Comparison of ENCODE assay signal across 29 cellular contexts in genomic region chr7:96928965-96929364, GRCh38.
"Had no signal": no experiment of that assay in that cellular context is flagged by ENCODE, and none has a peak within 500 bp of the region (broad histone marks: within the 10 kb centered on the region; RNA-seq: fewer than 3 reads in every experiment).

No MANE protein-coding gene starts in this region.

- H3K27me3 Mint-ChIP-seq: dendritic cell treated with granulocyte-macrophage colony-stimulating factor and Interleukin-4, amounts not matched to agents 40 ng/mL and 50 ng/mL, for 4 days had no signal

- H3K4me1 ChIP-seq: colonic mucosa, esophagus muscularis mucosa, esophagus squamous epithelium, foreskin keratinocyte, gastrocnemius medialis, gastroesophageal sphincter, heart left ventricle, heart right ventricle had no signal

- H3K27ac ChIP-seq: colonic mucosa, coronary artery, dorsolateral prefrontal cortex, epithelial cell of prostate, esophagus muscularis mucosa, esophagus squamous epithelium, foreskin keratinocyte, gastrocnemius medialis, gastroesophageal sphincter, heart left ventricle, heart right ventricle had no signal

- H3K27ac Mint-ChIP-seq: dendritic cell treated with granulocyte-macrophage colony-stimulating factor and Interleukin-4, amounts not matched to agents 40 ng/mL and 50 ng/mL, for 4 days; effector memory CD8-positive, alpha-beta T cell; endodermal cell had no signal

- H3K9me3 Mint-ChIP-seq: dendritic cell treated with granulocyte-macrophage colony-stimulating factor and Interleukin-4, amounts not matched to agents 40 ng/mL and 50 ng/mL, for 4 days; effector memory CD8-positive, alpha-beta T cell; endodermal cell had no signal

- DNase-seq: colonic mucosa; cortex of kidney; dermis blood vessel endothelial cell; dorsolateral prefrontal cortex; effector CD4-positive, alpha-beta T cell; effector CD8-positive, alpha-beta T cell; effector memory CD4-positive, alpha-beta T cell; effector memory CD8-positive, alpha-beta T cell; endodermal cell; erythroblast; esophagus squamous epithelium; foreskin fibroblast; foreskin keratinocyte; foreskin melanocyte; gastrocnemius medialis; glutamatergic neuron; head of caudate nucleus; heart left ventricle; heart right ventricle had no signal

- H3K36me3 ChIP-seq: colonic mucosa, esophagus muscularis mucosa, esophagus squamous epithelium, gastrocnemius medialis, gastroesophageal sphincter, heart left ventricle, heart right ventricle had no signal

- ATAC-seq: effector memory CD8-positive, alpha-beta T cell; esophagus mucosa; foreskin keratinocyte; gastrocnemius medialis; gastroesophageal sphincter; heart left ventricle; heart right ventricle had no signal

- H3K27me3 ChIP-seq: colonic mucosa, foreskin keratinocyte, gastrocnemius medialis, gastroesophageal sphincter, heart left ventricle had no signal

- FAIRE-seq: colon, endometrium, endothelial cell of umbilical vein, frontal cortex had no signal

- H3K4me1 Mint-ChIP-seq: endodermal cell had no signal

- H3K4me3 ChIP-seq: colonic mucosa, coronary artery, dorsolateral prefrontal cortex, esophagus muscularis mucosa, esophagus squamous epithelium, gastrocnemius medialis, gastroesophageal sphincter, heart left ventricle, heart right ventricle had no signal

- H3K9me3 ChIP-seq: colonic mucosa, esophagus muscularis mucosa, esophagus squamous epithelium, gastrocnemius medialis, gastroesophageal sphincter, heart left ventricle, heart right ventricle had no signal

- H3K4me3 Mint-ChIP-seq: dendritic cell treated with granulocyte-macrophage colony-stimulating factor and Interleukin-4, amounts not matched to agents 40 ng/mL and 50 ng/mL, for 4 days; effector memory CD8-positive, alpha-beta T cell; endodermal cell had no signal
